Comparison of ENCODE assay signal across 8 cellular contexts in the genomic region with DNA sequence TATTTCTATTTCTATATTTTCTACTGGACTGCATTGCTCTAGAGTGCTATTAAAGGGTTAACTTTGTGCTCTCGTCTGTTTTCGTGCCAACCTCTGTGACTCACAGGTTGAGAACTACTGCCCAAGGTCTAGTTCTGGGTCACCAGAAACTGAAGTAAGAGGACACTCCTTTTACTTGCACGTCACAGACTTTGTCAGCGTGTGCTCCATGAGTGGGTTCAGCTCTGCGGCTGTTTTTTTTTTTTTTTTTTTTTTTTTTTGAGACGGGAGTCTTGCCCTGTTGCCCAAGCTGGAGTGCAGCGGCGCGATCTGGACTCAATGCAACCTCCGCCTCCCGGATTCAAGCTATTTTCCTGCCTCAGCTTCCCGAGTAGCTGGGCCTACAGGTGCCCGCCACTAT. TPM values are rescaled to one million over a fixed set of nuclear protein-coding genes. Genes with fewer than 3 reads are reported as not detected.
DNase-seq lines count a peak whose midpoint lies in the region; ATAC-seq and TF ChIP-seq lines count a peak whose summit lies in the region.

No MANE protein-coding gene starts in this region.

- H3K4me1 ChIP-seq in BE2C = peaks cover 11% of the 10 kb centered on the region
- H3K4me1 ChIP-seq in body of pancreas = peaks cover 6% of the 10 kb centered on the region

- ATAC-seq in body of pancreas = peak; percentile 99
- no peak for ATAC-seq in HG03159 (IDR thresholded peaks at IDR 0.05; ENCODE audit: unreplicated experiment)
- ATAC-seq in GM18519 (IDR thresholded peaks at IDR 0.05; ENCODE audit: low FRiP score, unreplicated experiment) = no peak
- no peak for ATAC-seq in GM18868 (IDR thresholded peaks at IDR 0.05; ENCODE audit: unreplicated experiment)
- ATAC-seq in HG02571 (IDR thresholded peaks at IDR 0.05; ENCODE audit: unreplicated experiment) = no peak

- TF ChIP-seq CTCF in BE2C (IDR thresholded peaks at IDR 0.05; ENCODE audit: low read depth, low read length) (no peak), body of pancreas (IDR thresholded peaks at IDR 0.05) (no peak)

- peak overlapping the region; percentile 61 for H3K4me3 ChIP-seq in BE2C (ENCODE audit: low read depth, low read length)
- H3K4me3 ChIP-seq in MG63 = no peak overlapping the region
- no peak overlapping the region for H3K4me3 ChIP-seq in body of pancreas

- no peaks in the 10 kb centered on the region for H3K27me3 ChIP-seq in BE2C
- no peaks in the 10 kb centered on the region for H3K27me3 ChIP-seq in MG63
- H3K27me3 ChIP-seq in body of pancreas = no peaks in the 10 kb centered on the region

- H3K36me3 ChIP-seq in BE2C (no peaks in the 10 kb centered on the region), MG63 (peaks cover 37% of the 10 kb centered on the region), body of pancreas (replicated peaks in 1 of 2; ENCODE audit: insufficient read depth in 1 of 2, low read depth in 2 of 2) (no peaks in the 10 kb centered on the region)

- 21 to 44% methylated on average over 13 of the region's 13 CpGs for WGBS in body of pancreas, 2 donors

- H3K9me3 ChIP-seq in BE2C (no peaks in the 10 kb centered on the region), MG63 (no peaks in the 10 kb centered on the region), body of pancreas (no peaks in the 10 kb centered on the region)

- peak; percentile 57 for DNase-seq in BE2C
- peak; percentile 86 for DNase-seq in MG63
- peak; percentile 57 to 87 (median 76) for DNase-seq in body of pancreas
- peak; percentile 11 to 61 for DNase-seq in lung microvascular endothelial cell (ENCODE audit: low read depth in 2 of 2)

- intact Hi-C loops in body of pancreas (cut with DNase I) = no loop called here

- TF ChIP-seq POLR2A in body of pancreas (IDR thresholded peaks at IDR 0.05) = no peak

- peak overlapping the region in 2 of 4 donors; percentile 28 to 49 for H3K27ac ChIP-seq in body of pancreas

RNA-seq across cellular contexts. Expression of a gene that starts 49.8 kb away (rescaled TPM):
- polyA plus RNA-seq in BE2C (2012; ENCODE audit: insufficient read depth, insufficient read length, low read depth) = 44.4 TPM
- 78.3 and 109 TPM in 2 replicates for total RNA-seq in MG63 (2014; rRNA removed; shearing (Covaris generic); ENCODE audit: low replicate concordance)
- total RNA-seq in body of pancreas = 10 to 100 TPM; 10.1 to 22.1 TPM
- total RNA-seq in lung microvascular endothelial cell = 0.22 TPM in 1 of 2 replicates, not detected in the other

Comparison
In these comparisons a context has a peak if more than half of its experiments do, and no peak if none do; other contexts are left out.
1. DNase-seq: peak in every context shown above with its lines; median percentile 86 in MG63; 76 in body of pancreas; 57 in BE2C; 36 in lung microvascular endothelial cell.